Comparison of ENCODE assay signal across 8 cellular contexts in the genomic region with DNA sequence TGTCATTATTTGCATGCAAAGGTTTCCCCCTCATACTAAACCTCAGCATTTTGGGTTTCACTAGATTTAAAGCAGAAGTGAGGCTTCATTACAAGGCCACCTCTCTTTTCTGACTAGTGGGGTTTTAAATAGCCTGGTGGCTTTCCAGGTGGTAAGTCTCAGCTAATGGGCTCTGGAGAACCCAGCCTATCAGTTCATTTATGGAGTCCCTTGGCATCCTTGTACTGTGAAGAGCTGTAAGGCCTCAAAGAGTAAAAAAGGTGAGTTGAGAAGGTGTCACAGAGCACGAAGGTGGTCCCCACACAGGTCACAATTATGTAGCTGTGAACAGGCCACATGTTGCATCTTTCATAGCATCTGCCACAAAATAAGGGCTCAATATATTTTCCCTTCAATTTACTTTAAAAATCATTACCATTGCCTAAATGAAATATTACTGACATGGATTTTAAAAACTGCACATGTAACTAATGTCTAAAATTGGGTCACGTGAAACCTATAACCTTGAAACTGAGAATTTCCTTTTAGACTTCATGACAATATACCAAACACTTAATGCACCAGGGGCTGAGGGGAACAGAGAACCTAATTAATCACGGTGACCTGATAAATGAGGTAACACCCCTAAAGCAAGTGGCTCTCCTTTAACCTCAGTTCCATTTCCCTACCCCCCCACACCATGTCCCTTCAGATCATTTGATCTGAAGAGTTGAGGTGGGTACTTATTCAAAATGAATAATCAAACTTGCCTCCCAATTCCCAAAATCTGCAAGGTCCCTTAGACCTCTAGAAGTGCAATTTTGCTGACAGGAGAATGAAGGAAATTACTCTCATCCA. TPM values are rescaled to one million over a fixed set of nuclear protein-coding genes. Genes with fewer than 3 reads are reported as not detected.
A peak's percentile ranks its signal among the peaks of the same experiment; 100 is the strongest.
DNase-seq lines count a peak whose midpoint lies in the region; ATAC-seq lines count a peak whose summit lies in the region.

No MANE protein-coding gene starts in this region.

- H3K9me3 ChIP-seq in mononuclear cell (ENCODE audit: low read depth, low read length): no peaks in the 10 kb centered on the region

- H3K4me1 ChIP-seq in mononuclear cell (ENCODE audit: insufficient read depth, low read length): peaks cover 30% of the 10 kb centered on the region

- peak; percentile 62 for ATAC-seq in HG03159 (IDR thresholded peaks at IDR 0.05; ENCODE audit: unreplicated experiment)

- no peaks in the 10 kb centered on the region for H3K9me3 Mint-ChIP-seq in activated naive CD8-positive, alpha-beta T cell (ENCODE audit: low read depth)

- H3K27ac Mint-ChIP-seq in activated naive CD8-positive, alpha-beta T cell: peak overlapping the region; percentile 89

- H3K27me3 ChIP-seq in mononuclear cell (ENCODE audit: insufficient read depth, low read length): no peaks in the 10 kb centered on the region

- DNase-seq in CD1c-positive myeloid dendritic cell (ENCODE audit: extremely low spot score) (peak; percentile 36), GM19240 (ENCODE audit: insufficient read length, low spot score) (peak; percentile 41), NCI-H524 treated with DMSO at 0.1 percent for 48 hours (lab: John Stamatoyannopoulos, UW) (no peak), DMS153 treated with DMSO at 0.1 percent for 48 hours (lab: John Stamatoyannopoulos, UW; ENCODE audit: unreplicated experiment) (no peak), amygdala (lab: John Stamatoyannopoulos, UW) (no peak)

- H3K4me1 Mint-ChIP-seq in activated naive CD8-positive, alpha-beta T cell (ENCODE audit: low read depth): peaks cover 55% of the 10 kb centered on the region

- H3K36me3 Mint-ChIP-seq in activated naive CD8-positive, alpha-beta T cell: peaks cover 13% of the 10 kb centered on the region

- H3K27me3 Mint-ChIP-seq in activated naive CD8-positive, alpha-beta T cell: no peaks in the 10 kb centered on the region

- peak overlapping the region; percentile 71 for H3K4me3 ChIP-seq in mononuclear cell (ENCODE audit: low read length)

- peak overlapping the region; percentile 94 for H3K4me3 Mint-ChIP-seq in activated naive CD8-positive, alpha-beta T cell

RNA-seq across cellular contexts. Expression of a gene that starts 1.3 kb away (rescaled TPM):
- total RNA-seq in mononuclear cell: 39.1 TPM

RNA-seq across cellular contexts. Expression of a gene that starts 7.9 kb away (rescaled TPM):
- 15.1 TPM for total RNA-seq in mononuclear cell

Comparison
In these comparisons a context has a peak if more than half of its experiments do, and no peak if none do; other contexts are left out.
1. DNase-seq: peak in CD1c-positive myeloid dendritic cell (single experiment) and GM19240 (single experiment); none in NCI-H524 treated with DMSO at 0.1 percent for 48 hours (single experiment), DMS153 treated with DMSO at 0.1 percent for 48 hours (single experiment) and amygdala (0 of 56).